Comparison of ENCODE assay signal across 8 cellular contexts in the genomic region with DNA sequence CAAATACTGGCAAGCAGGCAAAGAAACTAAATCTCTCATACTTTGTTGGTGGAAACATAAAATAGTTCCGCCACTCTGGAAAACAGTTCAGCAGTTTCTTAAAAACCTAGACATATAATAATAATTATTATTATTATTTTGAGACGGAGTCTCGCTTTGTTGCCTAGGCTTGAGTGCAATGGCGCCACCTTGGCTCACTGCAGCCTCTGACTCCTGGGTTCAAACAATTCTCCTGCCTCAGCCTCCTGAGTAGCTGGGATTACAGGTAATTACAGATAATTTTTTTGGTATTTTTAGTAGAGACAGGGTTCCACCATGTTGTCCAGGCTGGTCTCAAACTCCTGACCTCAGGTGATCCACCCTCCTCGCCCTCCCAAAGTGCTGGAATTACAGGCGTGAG. TPM values are rescaled to one million over a fixed set of nuclear protein-coding genes. Genes with fewer than 3 reads are reported as not detected.
DNase-seq lines count a peak whose midpoint lies in the region; ATAC-seq, FAIRE-seq and TF ChIP-seq lines count a peak whose summit lies in the region.
"Not testable (repeated sequence)": the region's sequence is repeated elsewhere in the genome, so short reads cannot be mapped to it uniquely, and the experiment has no call there.

No MANE protein-coding gene starts in this region.

- CTCF ChIA-PET in A549 (lab: Yijun Ruan, JAX) = interaction anchor here (1.7 to 25.6 kb wide), 3 partner anchors 12 to 31 kb away, joined by 5 to 947 read pairs (median 16); partner anchors contain the start of gene MALAT1

- H3K36me3 ChIP-seq in OCI-LY3 (replicated peaks; ENCODE audit: low read depth, low read length); colonic mucosa; hepatocyte (replicated peaks; ENCODE audit: insufficient read depth, low read depth); mucosa of rectum (ENCODE audit: control insufficient read depth in 2 of 2, insufficient read depth in 2 of 2, low read length in 2 of 2): not testable (repeated sequence)

- TF ChIP-seq CTCF in A549 (IDR thresholded peaks at IDR 0.05) (peak; percentile 10; the same call in 1 of the 3 replicates), GM12872 (IDR thresholded peaks at IDR 0.05; ENCODE audit: insufficient read depth, low read depth, low read length) (0 out of 3 replicates have a peak, but pooled peaks have one; percentile 12), LNCaP clone FGC (IDR thresholded peaks at IDR 0.05; ENCODE audit: control insufficient read depth, extremely low read depth, insufficient read depth) (0 out of 2 replicates have a peak, but pooled peaks have one; percentile 5), OCI-LY3 (IDR thresholded peaks at IDR 0.05; ENCODE audit: low read depth, low read length) (0 out of 2 replicates have a peak, but pooled peaks have one; percentile 5), astrocyte of the spinal cord (IDR thresholded peaks at IDR 0.05; ENCODE audit: low read depth, low read length) (peak; percentile 15)
- TF ChIP-seq CTCF in colonic mucosa (IDR thresholded peaks at IDR 0.05); hepatocyte (IDR thresholded peaks at IDR 0.05; ENCODE audit: poor library complexity): not testable (repeated sequence)

- peak overlapping the region; percentile 18; the same call in 1 of the 3 replicates for H3K4me2 ChIP-seq in A549
- H3K4me2 ChIP-seq in OCI-LY3 (ENCODE audit: low read length); hepatocyte: not testable (repeated sequence)

- not testable (repeated sequence) for H3K79me2 ChIP-seq in OCI-LY3 (ENCODE audit: low read length)
- H3K79me2 ChIP-seq in hepatocyte = peaks cover 28% of the 10 kb centered on the region

- intact Hi-C loops in colonic mucosa (cut with DNase I) = loop anchor here (10.0 kb wide), 1 partner anchor 53 kb away; no protein-coding TSS in a partner anchor

- not testable (repeated sequence) for H2AFZ ChIP-seq in OCI-LY3 (ENCODE audit: low read depth, low read length); hepatocyte

- H3K9ac ChIP-seq in OCI-LY3 (ENCODE audit: low read length); colonic mucosa (ENCODE audit: low read depth in 2 of 2, low read length in 2 of 2): not testable (repeated sequence)
- H3K9ac ChIP-seq in mucosa of rectum (ENCODE audit: low read depth in 1 of 2, low read length in 2 of 2) = peak overlapping the region in 1 of 2 donors; percentile 1

- 0 out of 6 replicates have a peak overlapping the region, but pooled peaks of 1 of the 2 experiments have one; percentile 39 for H3K27ac ChIP-seq in A549
- H3K27ac ChIP-seq in OCI-LY3 (ENCODE audit: low read length) = not testable (repeated sequence)
- H3K27ac ChIP-seq in colonic mucosa = peak overlapping the region; percentile 46
- H3K27ac ChIP-seq in hepatocyte = peak overlapping the region; percentile 34
- H3K27ac ChIP-seq in mucosa of rectum (ENCODE audit: low read depth in 2 of 2, low read length in 2 of 2) = peak overlapping the region; percentile 61 to 69

- not testable (repeated sequence) for H3K27me3 ChIP-seq in OCI-LY3 (ENCODE audit: low read depth, low read length); colonic mucosa; hepatocyte; mucosa of rectum (ENCODE audit: control insufficient read depth in 2 of 2, insufficient read depth in 2 of 2, low read length in 2 of 2)

- TF ChIP-seq POLR2A in A549 (IDR thresholded peaks at IDR 0.05; ENCODE audit: low read length) = not testable (repeated sequence)

- in situ Hi-C loops in astrocyte of the spinal cord (cut with HindIII; ENCODE audit: low sequenced_read_pairs) = not testable (repeated sequence)

- POLR2A ChIA-PET in A549 (lab: Yijun Ruan, JAX) = not testable (repeated sequence)

- not testable (repeated sequence) for DNase-seq in A549 (ENCODE audit: low read depth in 1 of 2, low spot score in 1 of 2); LNCaP clone FGC (ENCODE audit: low read depth); astrocyte of the spinal cord (ENCODE audit: low read depth, low spot score); colonic mucosa; hepatocyte (ENCODE audit: low spot score)

- 90% methylated on average over 6 of the region's 6 CpGs for WGBS in A549 (ENCODE audit: missing lambda C conversion rate)
- 95% methylated on average over 6 of the region's 6 CpGs for WGBS in hepatocyte (ENCODE audit: low lambda C conversion rate, missing lambda C conversion rate)

- not testable (repeated sequence) for H3K9me2 ChIP-seq in hepatocyte (replicated peaks; ENCODE audit: insufficient read depth)

- TF ChIP-seq RAD21 in A549 (conservative IDR thresholded peaks at IDR 0.05 in 1 of 2, IDR thresholded peaks at IDR 0.05 in 1 of 2) = not testable (repeated sequence)

- H3K4me1 ChIP-seq in A549 (peaks cover 39% of the 10 kb centered on the region), OCI-LY3 (ENCODE audit: low read length) (peaks cover 17% of the 10 kb centered on the region), hepatocyte (ENCODE audit: insufficient read depth) (peaks cover 17% of the 10 kb centered on the region), mucosa of rectum (ENCODE audit: control insufficient read depth in 2 of 2, insufficient read depth in 2 of 2, low read length in 2 of 2) (peaks cover 12 to 18% of the 10 kb centered on the region in 2 donors)
- H3K4me1 ChIP-seq in colonic mucosa = not testable (repeated sequence)

- H3K9me3 ChIP-seq in A549; OCI-LY3 (ENCODE audit: insufficient read depth, low read length); colonic mucosa; hepatocyte (ENCODE audit: low read depth); mucosa of rectum (ENCODE audit: control insufficient read depth in 2 of 2, low read length in 2 of 2): not testable (repeated sequence)

- not testable (repeated sequence) for FAIRE-seq in A549 (lab: Jason Lieb, UNC)

- ATAC-seq in A549 = not testable (repeated sequence)

- not testable (repeated sequence) for TF ChIP-seq EP300 in A549 (IDR thresholded peaks at IDR 0.05)

- H4K20me1 ChIP-seq in OCI-LY3 (ENCODE audit: insufficient read depth, low read length); hepatocyte (ENCODE audit: insufficient read depth, poor library complexity, severe bottlenecking): not testable (repeated sequence)

- not testable (repeated sequence) for H3K4me3 ChIP-seq in A549; LNCaP clone FGC (ENCODE audit: low read depth, low read length); OCI-LY3 (ENCODE audit: low read length); astrocyte of the spinal cord (ENCODE audit: low read depth, low read length); colonic mucosa; hepatocyte; mucosa of rectum (ENCODE audit: low read length in 2 of 2)

RNA-seq across cellular contexts. Expression of gene MALAT1, which starts 31.5 kb away (rescaled TPM):
- polyA plus RNA-seq in A549 (2011; rRNA removed) (1,041 and 1,340 TPM in 2 replicates), A549 (2017; fragmentation: RNase III; extraction: RNeasy Plus Mini Kit Qiagen cat#74134 plus additional on column Dnase treatment) (167 to 203 TPM (median 188 TPM) in 3 replicates), hepatocyte (16,690 and 29,129 TPM in 2 replicates)
- polyA plus RNA-seq in A549 (2012; cell fraction: cytosol; rRNA removed) = 24.8 and 29.0 TPM in 2 replicates
- 215 and 608 TPM in 2 replicates for polyA plus RNA-seq in A549 (2012; cell fraction: nucleus; rRNA removed)
- polyA minus RNA-seq in A549 (2011; rRNA and poly(A)+ RNA removed) = 10,326 and 11,734 TPM in 2 replicates
- total RNA-seq in colonic mucosa (1,000 to 10,000 TPM; 4,716 to 6,071 TPM), hepatocyte (8,000 and 8,677 TPM in 2 replicates)

RNA-seq across cellular contexts. Expression of gene NEAT1, which starts 44.7 kb away (rescaled TPM):
- polyA plus RNA-seq in A549 (2011; rRNA removed) (181 and 314 TPM in 2 replicates), A549 (2017; fragmentation: RNase III; extraction: RNeasy Plus Mini Kit Qiagen cat#74134 plus additional on column Dnase treatment) (1,009 to 1,407 TPM (median 1,223 TPM) in 3 replicates), hepatocyte (168 and 209 TPM in 2 replicates)
- 137 and 155 TPM in 2 replicates for polyA plus RNA-seq in A549 (2012; cell fraction: cytosol; rRNA removed)
- 406 and 691 TPM in 2 replicates for polyA plus RNA-seq in A549 (2012; cell fraction: nucleus; rRNA removed)
- 160 and 161 TPM in 2 replicates for polyA minus RNA-seq in A549 (2011; rRNA and poly(A)+ RNA removed)
- total RNA-seq in colonic mucosa (100 to 1,000 TPM; 269 to 502 TPM), hepatocyte (104 and 130 TPM in 2 replicates)

RNA-seq across cellular contexts. Expression of gene SCYL1, which starts 57.6 kb away (rescaled TPM):
- polyA plus RNA-seq in A549 (2011; rRNA removed) = 30.8 and 33.6 TPM in 2 replicates
- polyA plus RNA-seq in A549 (2012; cell fraction: cytosol; rRNA removed) = 88.0 and 105 TPM in 2 replicates
- 125 and 152 TPM in 2 replicates for polyA plus RNA-seq in A549 (2012; cell fraction: nucleus; rRNA removed)
- 41.8 to 46.8 TPM (median 45.9 TPM) in 3 replicates for polyA plus RNA-seq in A549 (2017; fragmentation: RNase III; extraction: RNeasy Plus Mini Kit Qiagen cat#74134 plus additional on column Dnase treatment)
- polyA minus RNA-seq in A549 (2011; rRNA and poly(A)+ RNA removed) = 39.1 and 43.6 TPM in 2 replicates
- total RNA-seq in colonic mucosa = 10 to 100 TPM; 59.2 to 84.1 TPM
- total RNA-seq in hepatocyte = 80.4 and 83.9 TPM in 2 replicates
- 162 and 167 TPM in 2 replicates for polyA plus RNA-seq in hepatocyte
